Comparison of ENCODE assay signal across 1 cellular context in genomic region chr2:719734-720133, GRCh38.
TF ChIP-seq lines count a peak whose summit lies in the region.

No MANE protein-coding gene starts in this region.

TF ChIP-seq in GM23338, 12 proteins besides CTCF, POLR2A, EP300 and RAD21 (continued from another document):
- TF ChIP-seq REST (IDR thresholded peaks at IDR 0.05; ENCODE audit: unreplicated experiment), result no peak
TF ChIP-seq in GM23338: peak in this region for 0.
